Comparison of ENCODE assay signal across 16 cellular contexts in the genomic region with DNA sequence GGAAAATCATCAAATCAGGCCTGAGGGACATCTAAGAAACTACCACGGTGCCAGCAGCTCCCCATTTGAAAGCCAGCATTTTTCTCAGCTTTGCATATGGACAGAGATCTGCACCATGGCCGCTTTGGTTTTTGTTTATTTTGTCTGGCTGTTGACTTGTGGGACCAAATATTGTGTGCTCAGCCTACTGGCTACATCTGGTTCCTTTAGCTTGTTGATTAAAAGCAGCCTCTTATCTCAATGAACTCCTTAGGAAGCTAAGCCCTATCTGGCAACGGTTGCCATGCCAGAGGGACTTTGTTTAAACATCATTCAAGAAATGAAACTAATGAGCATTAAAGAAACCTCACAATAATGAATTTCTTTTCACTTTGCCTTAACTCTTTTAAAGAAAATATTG. TPM values are rescaled to one million over a fixed set of nuclear protein-coding genes. Genes with fewer than 3 reads are reported as not detected.
DNase-seq lines count a peak whose midpoint lies in the region; ATAC-seq and TF ChIP-seq lines count a peak whose summit lies in the region.
"Had no signal": no experiment of that assay in that cellular context is flagged by ENCODE, and none has a peak within 500 bp of the region (broad histone marks: within the 10 kb centered on the region; RNA-seq: fewer than 3 reads in every experiment).

No MANE protein-coding gene starts in this region.

- dilution Hi-C loops in IMR-90 (cut with HindIII; ENCODE audit: low sequenced_read_pairs, unreplicated experiment) = no loop called here

- no peaks in the 10 kb centered on the region for H3K4me1 Mint-ChIP-seq in stimulated activated naive CD8-positive, alpha-beta T cell treated with anti-CD3 and anti-CD28 coated beads, Interleukin-15, amount 100 ng/mL, for 72 hours
- no peaks in the 10 kb centered on the region for H3K4me1 Mint-ChIP-seq in naive thymus-derived CD8-positive, alpha-beta T cell

- H2BK120ac ChIP-seq in IMR-90 (ENCODE audit: low read depth, low read length) = peak overlapping the region; percentile 19; the same call in 1 of the 2 replicates

- H3K36me3 Mint-ChIP-seq in naive thymus-derived CD8-positive, alpha-beta T cell = no peaks in the 10 kb centered on the region
- H3K36me3 Mint-ChIP-seq: activated naive CD8-positive, alpha-beta T cell had no signal

- H3K27me3 Mint-ChIP-seq in stimulated activated naive CD8-positive, alpha-beta T cell treated with anti-CD3 and anti-CD28 coated beads, Interleukin-15, amount 100 ng/mL, for 72 hours = no peaks in the 10 kb centered on the region
- peaks cover 0 to 13% (median 2%) of the 10 kb centered on the region in 5 donors for H3K27me3 Mint-ChIP-seq in naive thymus-derived CD8-positive, alpha-beta T cell

- H2AK9ac ChIP-seq in IMR-90 (replicated peaks; ENCODE audit: low read depth, low read length, poor library complexity) = no peak overlapping the region

- intact Hi-C loops in IMR-90 (cut with micrococcal nuclease) = no loop called here

- no peak overlapping the region for H3K18ac ChIP-seq in IMR-90 (ENCODE audit: low read depth, low read length)

- TF ChIP-seq POLR2A in IMR-90 (IDR thresholded peaks at IDR 0.05; ENCODE audit: low read depth, low read length) = no peak

- H3K9ac ChIP-seq in IMR-90 (ENCODE audit: low read depth, low read length) = no peak overlapping the region

- peak overlapping the region; percentile 65 for H2BK5ac ChIP-seq in IMR-90 (ENCODE audit: low read depth, low read length, poor library complexity, severe bottlenecking)

- H3K56ac ChIP-seq in IMR-90 (ENCODE audit: extremely low read depth, insufficient read depth, low read length) = no peak overlapping the region

- no peaks in the 10 kb centered on the region for H3K79me1 ChIP-seq in IMR-90 (ENCODE audit: low read depth in 1 of 2, low read length in 2 of 2)

- no peak for TF ChIP-seq RAD21 in IMR-90 (IDR thresholded peaks at IDR 0.05; ENCODE audit: low read length)

- no peak overlapping the region for H2BK15ac ChIP-seq in IMR-90 (ENCODE audit: low read depth, low read length)

- H3K14ac ChIP-seq in IMR-90 (replicated peaks; ENCODE audit: low read depth, low read length) = no peak overlapping the region

- H3K36me3 ChIP-seq in IMR-90 (ENCODE audit: control insufficient read depth, insufficient read depth, low read length) (no peaks in the 10 kb centered on the region), SJSA1 (no peaks in the 10 kb centered on the region)
- H3K36me3 ChIP-seq: Peyer's patch had no signal

- TF ChIP-seq CTCF in AG10803 (conservative IDR thresholded peaks at IDR 0.05; ENCODE audit: low read length) (no peak), IMR-90 (conservative IDR thresholded peaks at IDR 0.05; ENCODE audit: low read depth, low read length) (no peak), fibroblast of the aortic adventitia (IDR thresholded peaks at IDR 0.05; ENCODE audit: insufficient read depth, low read length) (no peak)

- H3K27me3 ChIP-seq in IMR-90 (ENCODE audit: control insufficient read depth, insufficient read depth, low read length) (no peaks in the 10 kb centered on the region), SJSA1 (replicated peaks) (no peaks in the 10 kb centered on the region)
- H3K27me3 ChIP-seq: Peyer's patch had no signal

- no peak overlapping the region for H3K4me3 ChIP-seq in AG10803 (ENCODE audit: low read length)
- H3K4me3 ChIP-seq in IMR-90 (ENCODE audit: insufficient read depth, low read depth, low read length) = no peak overlapping the region
- H3K4me3 ChIP-seq in SJSA1 = no peak overlapping the region
- no peak overlapping the region for H3K4me3 ChIP-seq in fibroblast of the aortic adventitia (ENCODE audit: low read depth, low read length)
- H3K4me3 ChIP-seq: Peyer's patch, skin epidermis had no signal

- ATAC-seq in IMR-90 (ENCODE audit: low read depth) = peak; percentile 82
- no peak for ATAC-seq in stimulated activated naive CD8-positive, alpha-beta T cell treated with anti-CD3 and anti-CD28 coated beads, Interleukin-15, amount 100 ng/mL, for 72 hours
- ATAC-seq in naive thymus-derived CD8-positive, alpha-beta T cell = no peak
- no peak for ATAC-seq in GM18907 (IDR thresholded peaks at IDR 0.05; ENCODE audit: unreplicated experiment)
- no peak for ATAC-seq in HG02610 (IDR thresholded peaks at IDR 0.05; ENCODE audit: unreplicated experiment)
- ATAC-seq: left colon had no signal

- no peak overlapping the region for H2BK20ac ChIP-seq in IMR-90 (ENCODE audit: low read depth, low read length)

- H3K9me1 ChIP-seq in IMR-90 (ENCODE audit: insufficient read depth, low read length) = peaks cover 2% of the 10 kb centered on the region; the same call in 1 of the 2 replicates

- H3K4me3 Mint-ChIP-seq in stimulated activated naive CD8-positive, alpha-beta T cell treated with anti-CD3 and anti-CD28 coated beads, Interleukin-15, amount 100 ng/mL, for 72 hours = no peak overlapping the region
- H3K4me3 Mint-ChIP-seq in naive thymus-derived CD8-positive, alpha-beta T cell = no peak overlapping the region
- H3K4me3 Mint-ChIP-seq: activated naive CD8-positive, alpha-beta T cell had no signal

- CTCF ChIA-PET in IMR-90 (lab: Yijun Ruan, JAX) = interaction anchor here (0.7 kb wide), 1 partner anchor 39 kb away, joined by 4 read pairs; no protein-coding TSS in a partner anchor

- H3K4me1 ChIP-seq in IMR-90 (ENCODE audit: control insufficient read depth, insufficient read depth, low read length) (0 out of 2 replicates have a peak, but pooled peaks cover 2% of the 10 kb centered on the region), SJSA1 (replicated peaks) (peaks cover 19% of the 10 kb centered on the region)
- H3K4me1 ChIP-seq: Peyer's patch had no signal

- no peak overlapping the region for H2AK5ac ChIP-seq in IMR-90 (ENCODE audit: low read depth, low read length)

- no CpG with 5 or more reads among the region's 3 CpGs for WGBS in IMR-90 (ENCODE audit: extremely low coverage in 2 of 2, insufficient read length in 1 of 2), 2 experiments

- POLR2A ChIA-PET in IMR-90 (lab: Charles Lee; ENCODE audit: unreplicated experiment) = no interaction called here
- POLR2A ChIA-PET in naive thymus-derived CD8-positive, alpha-beta T cell (lab: Charles Lee) = no interaction called here

- peak; percentile 21 for DNase-seq in AG10803 (ENCODE audit: low read depth)
- peak; percentile 56 for DNase-seq in IMR-90
- DNase-seq in SJSA1 (ENCODE audit: low read depth in 1 of 2, low spot score in 2 of 2) = no peak
- DNase-seq in fibroblast of the aortic adventitia (ENCODE audit: low read depth) = peak; percentile 20
- DNase-seq in stimulated activated naive CD8-positive, alpha-beta T cell treated with anti-CD3 and anti-CD28 coated beads, Interleukin-15, amount 100 ng/mL, for 72 hours = no peak
- no peak for DNase-seq in naive thymus-derived CD8-positive, alpha-beta T cell
- DNase-seq: cortex of kidney, left colon, NCI-H1694, Peyer's patch, substantia nigra had no signal

- H4K91ac ChIP-seq in IMR-90 (ENCODE audit: insufficient read depth, low read depth, low read length) = no peak overlapping the region

- peak overlapping the region in 1 of 2 experiments; percentile 40; a peak in 2 of 4 replicates for H4K8ac ChIP-seq in IMR-90 (ENCODE audit: low read depth in 2 of 2, low read length in 2 of 2)

- H4K20me1 ChIP-seq in IMR-90 (ENCODE audit: insufficient read depth, low read length) = no peaks in the 10 kb centered on the region

- no peaks in the 10 kb centered on the region for H3K9me3 Mint-ChIP-seq in stimulated activated naive CD8-positive, alpha-beta T cell treated with anti-CD3 and anti-CD28 coated beads, Interleukin-15, amount 100 ng/mL, for 72 hours
- H3K9me3 Mint-ChIP-seq in naive thymus-derived CD8-positive, alpha-beta T cell = no peaks in the 10 kb centered on the region

- H3K27ac ChIP-seq in IMR-90 (ENCODE audit: insufficient read depth, low read length) (no peak overlapping the region), SJSA1 (0 out of 2 replicates have a peak overlapping the region, but pooled peaks have one; percentile 16)
- H3K27ac ChIP-seq: C4-2B, Peyer's patch had no signal

- no peaks in the 10 kb centered on the region for H3K9me3 ChIP-seq in IMR-90 (ENCODE audit: control insufficient read depth, insufficient read depth, low read length)
- H3K9me3 ChIP-seq in SJSA1 (replicated peaks) = no peaks in the 10 kb centered on the region
- H3K9me3 ChIP-seq: Peyer's patch had no signal

- in situ Hi-C loops in IMR-90 (cut with MboI; ENCODE audit: low sequenced_read_pairs) = no loop called here

- no peak overlapping the region for H4K5ac ChIP-seq in IMR-90 (ENCODE audit: low read depth, low read length)

- peak overlapping the region; percentile 37 for H3K4me2 ChIP-seq in IMR-90 (ENCODE audit: low read depth, low read length)

- H3K23ac ChIP-seq in IMR-90 (ENCODE audit: low read depth, low read length) = 0 out of 2 replicates have a peak overlapping the region, but pooled peaks have one; percentile 1

- peak overlapping the region; percentile 25 for H2AFZ ChIP-seq in IMR-90 (replicated peaks; ENCODE audit: low read length, poor library complexity)

- no TSS peak for BruUV-seq in IMR-90 (replicated peaks; lab: Mats Ljungman, UMichigan)

- peak overlapping the region; percentile 53 for H3K4ac ChIP-seq in IMR-90 (ENCODE audit: low read depth, low read length)

- H3K27ac Mint-ChIP-seq in stimulated activated naive CD8-positive, alpha-beta T cell treated with anti-CD3 and anti-CD28 coated beads, Interleukin-15, amount 100 ng/mL, for 72 hours = no peak overlapping the region
- H3K27ac Mint-ChIP-seq in naive thymus-derived CD8-positive, alpha-beta T cell = no peak overlapping the region
- H3K27ac Mint-ChIP-seq: activated naive CD8-positive, alpha-beta T cell had no signal

RNA-seq across cellular contexts. Expression of gene HECW2, which starts 13.7 kb away (rescaled TPM):
- 4.7 and 6.9 TPM in 2 replicates for total RNA-seq in IMR-90 (2012; rRNA removed)
- polyA plus RNA-seq in IMR-90 (2012; rRNA removed) = 1.5 TPM in 2 replicates
- 0.29 and 0.46 TPM in 2 replicates for polyA plus RNA-seq in IMR-90 (2012; cell fraction: cytosol; rRNA removed)
- polyA plus RNA-seq in IMR-90 (2012; cell fraction: nucleus; rRNA removed; ENCODE audit: low replicate concordance) = 1.7 and 3.4 TPM in 2 replicates
- total RNA-seq in SJSA1 (2014; rRNA removed; shearing (Covaris generic)) = 2.7 and 3.5 TPM in 2 replicates
- total RNA-seq in fibroblast of the aortic adventitia (ENCODE audit: low replicate concordance) = 4.0 and 69.9 TPM in 2 replicates
- under 1 TPM in 1 of 2 experiments, not detected in 1; 0.11 TPM for total RNA-seq in naive thymus-derived CD8-positive, alpha-beta T cell
- under 1 TPM in 1 of 3 donors, not detected in 2; 0.12 TPM for polyA plus RNA-seq in naive thymus-derived CD8-positive, alpha-beta T cell

RNA-seq across cellular contexts. Expression of gene CCDC150, which starts 32.4 kb away (rescaled TPM):
- total RNA-seq in IMR-90 (2012; rRNA removed) = 3.8 and 6.9 TPM in 2 replicates
- 3.3 and 4.3 TPM in 2 replicates for polyA plus RNA-seq in IMR-90 (2012; rRNA removed)
- polyA plus RNA-seq in IMR-90 (2012; cell fraction: cytosol; rRNA removed) = 0.08 and 0.16 TPM in 2 replicates
- polyA plus RNA-seq in IMR-90 (2012; cell fraction: nucleus; rRNA removed; ENCODE audit: low replicate concordance) = 1.6 and 13.3 TPM in 2 replicates
- total RNA-seq in SJSA1 (2014; rRNA removed; shearing (Covaris generic)) = 12.2 and 15.3 TPM in 2 replicates
- total RNA-seq in fibroblast of the aortic adventitia (ENCODE audit: low replicate concordance) = 4.0 and 19.7 TPM in 2 replicates
- total RNA-seq in naive thymus-derived CD8-positive, alpha-beta T cell = 1 to 10 TPM in 1 of 2 experiments, under 1 TPM in 1; 0.49 to 1.9 TPM
- not detected for polyA plus RNA-seq in naive thymus-derived CD8-positive, alpha-beta T cell

Comparison
In these comparisons a context has a peak if more than half of its experiments do, and no peak if none do; other contexts are left out.
1. DNase-seq: peak in AG10803 (single experiment), IMR-90 (single experiment) and fibroblast of the aortic adventitia (single experiment); none in SJSA1 (0 of 2), stimulated activated naive CD8-positive, alpha-beta T cell treated with anti-CD3 and anti-CD28 coated beads, Interleukin-15, amount 100 ng/mL, for 72 hours (0 of 2) and naive thymus-derived CD8-positive, alpha-beta T cell (0 of 10).